Comparison of ENCODE assay signal across 23 cellular contexts in genomic region chr17:17564323-17564722, GRCh38.
"Had no signal": no experiment of that assay in that cellular context is flagged by ENCODE, and none has a peak within 500 bp of the region (broad histone marks: within the 10 kb centered on the region; RNA-seq: fewer than 3 reads in every experiment).

No MANE protein-coding gene starts in this region.

- H3K4me2 ChIP-seq: smooth muscle cell had no signal

- H3K9me3 Mint-ChIP-seq: activated naive CD4-positive, alpha-beta T cell treated with anti-CD3 and anti-CD28 coated beads, Interleukin-2, amount 50 U/mL, for 72 hours; natural killer cell treated with Interleukin-12 subunit alpha and Interleukin-12 subunit beta and Interleukin-15 and Interleukin-18, amount 100 ng/mL, for 72 hours had no signal

- H3K36me3 Mint-ChIP-seq: activated naive CD4-positive, alpha-beta T cell treated with anti-CD3 and anti-CD28 coated beads, Interleukin-2, amount 50 U/mL, for 72 hours; natural killer cell treated with Interleukin-12 subunit alpha and Interleukin-12 subunit beta and Interleukin-15 and Interleukin-18, amount 100 ng/mL, for 72 hours had no signal

- H3K4me3 ChIP-seq: adrenal gland, ascending aorta, esophagus squamous epithelium, gastrocnemius medialis, lung, smooth muscle cell had no signal

- H3K4me3 Mint-ChIP-seq: natural killer cell treated with Interleukin-12 subunit alpha and Interleukin-12 subunit beta and Interleukin-15 and Interleukin-18, amount 100 ng/mL, for 72 hours had no signal

- DNase-seq: activated gamma-delta T cell treated with Interleukin-2 at 50 U/mL for 16 hours; activated T-cell treated with anti-CD3 and anti-CD28 coated beads, Interleukin-2, amount 50 U/mL, for 1 hour; adrenal gland; brain microvascular endothelial cell; caudate nucleus; dermis blood vessel endothelial cell; effector memory CD4-positive, alpha-beta T cell; esophagus squamous epithelium; gastrocnemius medialis; hypothalamus; left cardiac atrium; occipital lobe; stimulated activated CD4-positive, alpha-beta T cell treated with anti-CD3 and anti-CD28 coated beads, Interleukin-15, amount 100 ng/mL, for 24 hours; stimulated activated naive CD4-positive, alpha-beta T cell; T-helper 9 cell had no signal

- ATAC-seq: activated naive CD4-positive, alpha-beta T cell treated with anti-CD3 and anti-CD28 coated beads, Interleukin-2, amount 50 U/mL, for 72 hours; gastrocnemius medialis; left cardiac atrium; natural killer cell treated with Interleukin-12 subunit alpha and Interleukin-12 subunit beta and Interleukin-15 and Interleukin-18, amount 100 ng/mL, for 72 hours; sciatic nerve had no signal

- H3K36me3 ChIP-seq: adrenal gland, ascending aorta, brain microvascular endothelial cell, esophagus squamous epithelium, gastrocnemius medialis had no signal

- H3K27me3 Mint-ChIP-seq: natural killer cell treated with Interleukin-12 subunit alpha and Interleukin-12 subunit beta and Interleukin-15 and Interleukin-18, amount 100 ng/mL, for 72 hours had no signal

- H3K27me3 ChIP-seq: adrenal gland, ascending aorta, brain microvascular endothelial cell, esophagus squamous epithelium, gastrocnemius medialis had no signal

- H3K27ac Mint-ChIP-seq: activated naive CD4-positive, alpha-beta T cell treated with anti-CD3 and anti-CD28 coated beads, Interleukin-2, amount 50 U/mL, for 72 hours; natural killer cell treated with Interleukin-12 subunit alpha and Interleukin-12 subunit beta and Interleukin-15 and Interleukin-18, amount 100 ng/mL, for 72 hours had no signal

- FAIRE-seq: endothelial cell of umbilical vein, urothelium cell line had no signal

- H3K9me3 ChIP-seq: adrenal gland, ascending aorta, esophagus squamous epithelium, gastrocnemius medialis had no signal

- H3K27ac ChIP-seq: ascending aorta, brain microvascular endothelial cell, esophagus squamous epithelium had no signal
